Comparison of ENCODE assay signal across 13 cellular contexts in the genomic region with DNA sequence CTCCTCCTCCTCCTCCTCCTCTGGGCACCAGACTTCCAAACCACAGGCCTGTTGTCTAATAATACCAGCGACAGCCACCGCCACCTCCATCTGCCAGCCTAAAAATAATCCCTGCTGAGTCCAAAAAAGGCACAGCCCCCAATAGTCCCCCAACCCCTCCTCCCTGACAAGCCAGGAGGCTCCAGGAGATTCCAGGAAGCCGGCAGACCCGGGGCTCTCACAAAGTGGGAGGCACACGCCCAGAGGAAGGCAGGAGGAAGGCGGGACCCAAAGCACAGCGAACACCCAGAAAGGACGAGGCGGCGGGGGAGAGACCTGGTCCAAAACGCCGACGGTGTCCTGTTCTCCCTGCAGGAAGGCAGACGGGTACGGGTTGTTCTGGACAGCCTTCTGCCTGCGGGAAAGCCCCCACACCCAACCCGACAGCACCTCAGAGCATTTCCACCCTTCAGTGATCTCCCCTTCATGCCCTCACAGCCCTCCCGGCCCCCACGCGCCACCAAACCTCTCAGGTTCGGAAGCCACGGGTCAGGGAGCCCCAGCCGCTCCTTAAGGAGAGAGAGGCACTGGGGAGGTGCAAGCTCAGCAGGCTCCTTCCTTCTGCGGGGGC. TPM values are rescaled to one million over a fixed set of nuclear protein-coding genes. Genes with fewer than 3 reads are reported as not detected.
DNase-seq lines count a peak whose midpoint lies in the region; ATAC-seq and TF ChIP-seq lines count a peak whose summit lies in the region.
"Had no signal": no experiment of that assay in that cellular context is flagged by ENCODE, and none has a peak within 500 bp of the region (broad histone marks: within the 10 kb centered on the region; RNA-seq: fewer than 3 reads in every experiment).

No MANE protein-coding gene starts in this region.

- 30 to 48% methylated on average over 23 to 24 of the region's 24 CpGs for WGBS in esophagus, 2 donors
- WGBS in transverse colon (ENCODE audit: low coverage in 1 of 2), 2 donors: 43 to 80% methylated on average over 2 to 21 of the region's 24 CpGs

- peak overlapping the region; percentile 66 to 72 for H3K27ac ChIP-seq in esophagus (ENCODE audit: low read depth in 2 of 2, low read length in 1 of 2)
- peak overlapping the region; percentile 66 to 89 (median 80) for H3K27ac ChIP-seq in transverse colon
- H3K27ac ChIP-seq in upper lobe of right lung: no peak overlapping the region

- H3K4me1 ChIP-seq in esophagus (ENCODE audit: control insufficient read depth in 2 of 2, insufficient read depth in 2 of 2, low read length in 1 of 2) (peaks cover 12% of the 10 kb centered on the region in 2 donors), transverse colon (peaks cover 20 to 52% (median 37%) of the 10 kb centered on the region in 4 donors), upper lobe of right lung (peaks cover 11% of the 10 kb centered on the region)

- H3K4me3 ChIP-seq in esophagus (ENCODE audit: low read depth in 1 of 2, low read length in 2 of 2) (no peak overlapping the region), transverse colon (peak overlapping the region in 2 of 4 donors; percentile 14 to 17), upper lobe of right lung (no peak overlapping the region)

- no peaks in the 10 kb centered on the region for H3K9me3 ChIP-seq in esophagus (ENCODE audit: control insufficient read depth in 2 of 2, insufficient read depth in 1 of 2, low read depth in 1 of 2, low read length in 1 of 2)
- H3K9me3 ChIP-seq in transverse colon: no peaks in the 10 kb centered on the region
- no peaks in the 10 kb centered on the region for H3K9me3 ChIP-seq in upper lobe of right lung

- no peaks in the 10 kb centered on the region for H3K36me3 ChIP-seq in esophagus (ENCODE audit: control insufficient read depth in 2 of 2, insufficient read depth in 2 of 2, low read length in 1 of 2)
- H3K36me3 ChIP-seq in transverse colon: no peaks in the 10 kb centered on the region
- no peaks in the 10 kb centered on the region for H3K36me3 ChIP-seq in upper lobe of right lung

- TF ChIP-seq CTCF in transverse colon (IDR thresholded peaks at IDR 0.05) (no peak), upper lobe of right lung (IDR thresholded peaks at IDR 0.05) (no peak)

- ATAC-seq in upper lobe of right lung (no peak), HG03280 (IDR thresholded peaks at IDR 0.05; ENCODE audit: unreplicated experiment) (no peak)

- intact Hi-C loops in transverse colon (cut with DNase I; ENCODE audit: low total_unique reads): loop anchor here (10.0 kb wide), 1 partner anchor 174 kb away; no protein-coding TSS in a partner anchor
- intact Hi-C loops in upper lobe of right lung (cut with DNase I): no loop called here

- H3K27me3 ChIP-seq in esophagus (ENCODE audit: control insufficient read depth in 1 of 2, insufficient read depth in 2 of 2, low read length in 2 of 2): peaks cover 0 to 6% of the 10 kb centered on the region in 2 donors
- H3K27me3 ChIP-seq in transverse colon: peaks cover 29% of the 10 kb centered on the region
- peaks cover 67% of the 10 kb centered on the region for H3K27me3 ChIP-seq in upper lobe of right lung

- peak; percentile 31 to 32 for DNase-seq in NCI-H2081 (lab: John Stamatoyannopoulos, UW)
- DNase-seq in NCI-H2081 treated with DMSO at 0.1 percent for 48 hours (lab: John Stamatoyannopoulos, UW): no peak
- peak; percentile 74 for DNase-seq in myocyte (ENCODE audit: low read depth)
- DNase-seq in transverse colon: no peak
- no peak for DNase-seq in upper lobe of right lung
- DNase-seq in stimulated activated CD4-positive, alpha-beta T cell treated with anti-CD3 and anti-CD28 coated beads, Interleukin-2, amount 100 ng/mL, for 48 hours: no peak
- DNase-seq: 8988T; activated CD4-positive, CD25-positive, alpha-beta regulatory T cell treated with anti-CD3 and anti-CD28 coated beads, Interleukin-2, amount 50 U/mL, for 72 hours; activated effector memory CD4-positive, alpha-beta T cell treated with anti-CD3 and anti-CD28 coated beads, Interleukin-2, amount 50 U/mL, for 16 hours; occipital lobe; RPMI8226 had no signal

- no peak for TF ChIP-seq EP300 in transverse colon (IDR thresholded peaks at IDR 0.05; ENCODE audit: low read depth)

- in situ Hi-C loops in transverse colon (cut with MboI; ENCODE audit: low pct_ligation_motif_present in 1 of 4, low pct_unique_long_range_greater_than_20kb in 1 of 4, low sequenced_read_pairs in 3 of 4): no loop called here

- TF ChIP-seq POLR2A in transverse colon (IDR thresholded peaks at IDR 0.05): no peak

RNA-seq across cellular contexts. Expression of gene IGSF9B, which starts 5.8 kb away (rescaled TPM):
- polyA plus RNA-seq in esophagus: 1 to 10 TPM in 1 of 2 donors, under 1 TPM in 1; 0.93 to 5.5 TPM
- total RNA-seq in myocyte (0.24 TPM in 1 of 2 replicates, not detected in the other), transverse colon (10 to 100 TPM in 1 of 4 donors, 1 to 10 TPM in 3; 2.6 to 15.3 (median 4.9) TPM), upper lobe of right lung (2.9 TPM)
- polyA plus RNA-seq in myocyte (2012): 0.20 TPM

Comparison
In these comparisons a context has a peak if more than half of its experiments do, and no peak if none do; other contexts are left out.
1. DNase-seq: peak in NCI-H2081 (2 of 2) and myocyte (single experiment); none in NCI-H2081 treated with DMSO at 0.1 percent for 48 hours (single experiment), transverse colon (single experiment), upper lobe of right lung (single experiment) and stimulated activated CD4-positive, alpha-beta T cell treated with anti-CD3 and anti-CD28 coated beads, Interleukin-2, amount 100 ng/mL, for 48 hours (0 of 2).